ENCODE assay signal across 16 cellular contexts in genomic region chr1:149967041-149967440, GRCh38.
"Had no signal": no experiment of that assay in that cellular context is flagged by ENCODE, and none has a peak within 500 bp of the region (broad histone marks: within the 10 kb centered on the region; RNA-seq: fewer than 3 reads in every experiment).

No MANE protein-coding gene starts in this region.

- H3K36me3 ChIP-seq: neutrophil had no signal

- DNase-seq: activated CD4-positive, alpha-beta T cell treated with anti-CD3 and anti-CD28 coated beads, Interleukin-2, amount 50 U/mL, for 1 hour; activated CD4-positive, CD25-positive, alpha-beta regulatory T cell; activated naive CD4-positive, alpha-beta T cell treated with anti-CD3 and anti-CD28 coated beads, Interleukin-2, amount 50 U/mL, for 16 hours; activated T-cell treated with anti-CD3 and anti-CD28 coated beads, Interleukin-2, amount 50 U/mL, for 1 hour; kidney; mammary epithelial cell; naive thymus-derived CD8-positive, alpha-beta T cell; stimulated activated CD4-positive, alpha-beta T cell treated with anti-CD3 and anti-CD28 coated beads, Interleukin-1b, Interleukin-23, amount 100 ng/mL, for 48 hours; thyroid gland had no signal

- ATAC-seq: esophagus mucosa; left lung; naive thymus-derived CD8-positive, alpha-beta T cell; stimulated activated effector memory CD8-positive, alpha-beta T cell treated with anti-CD3 and anti-CD28 coated beads, Interleukin-12 subunit alpha, Interleukin-12 subunit beta, amount 100 ng/mL, for 72 hours had no signal

- H3K4me3 Mint-ChIP-seq: naive thymus-derived CD8-positive, alpha-beta T cell; stimulated activated effector memory CD8-positive, alpha-beta T cell treated with anti-CD3 and anti-CD28 coated beads, Interleukin-12 subunit alpha, Interleukin-12 subunit beta, amount 100 ng/mL, for 72 hours; T-helper 2 cell treated with Interferon-gamma antibody and Interleukin-4, amounts not matched to agents 5 μg/mL and 100 μg/mL, for 36 hours had no signal

- H3K27me3 ChIP-seq: hepatocyte, thyroid gland had no signal

- H3K4me1 ChIP-seq: parathyroid adenoma had no signal

- H3K27ac Mint-ChIP-seq: naive thymus-derived CD8-positive, alpha-beta T cell; stimulated activated effector memory CD8-positive, alpha-beta T cell treated with anti-CD3 and anti-CD28 coated beads, Interleukin-12 subunit alpha, Interleukin-12 subunit beta, amount 100 ng/mL, for 72 hours; T-helper 2 cell treated with Interferon-gamma antibody and Interleukin-4, amounts not matched to agents 5 μg/mL and 100 μg/mL, for 36 hours had no signal

- H3K9me3 ChIP-seq: left lung, neutrophil, thyroid gland had no signal

- H3K4me3 ChIP-seq: hepatocyte, left lung, thyroid gland had no signal
